Comparison of ENCODE assay signal across 13 cellular contexts in genomic region chr19:10587022-10587838, GRCh38. TPM values are rescaled to one million over a fixed set of nuclear protein-coding genes. Genes with fewer than 3 reads are reported as not detected.
DNase-seq lines count a peak whose midpoint lies in the region; ATAC-seq, FAIRE-seq and TF ChIP-seq lines count a peak whose summit lies in the region.
"Had no signal": no experiment of that assay in that cellular context is flagged by ENCODE, and none has a peak within 500 bp of the region (broad histone marks: within the 10 kb centered on the region; RNA-seq: fewer than 3 reads in every experiment).

Gene AP1M2, minus strand, starts transcription at chr19:10587312. Its CDS starts 81 bp downstream, at chr19:10587231.

- no peak within 1 kb of the TSS for H3K4me3 ChIP-seq in K562
- H3K4me3 ChIP-seq: coronary artery had no signal

- CTCF ChIA-PET in K562 (lab: Yijun Ruan, JAX; ENCODE audit: low intra/inter-chr PET ratio), result no interaction called here

- H4K20me1 ChIP-seq in K562 (replicated peaks; ENCODE audit: control insufficient read depth, insufficient read depth, low read length), result no peaks in the 10 kb centered on the region

- H2AFZ ChIP-seq in K562 (ENCODE audit: low read depth, low read length), result no peak within 1 kb of the TSS

- no peak for TF ChIP-seq EP300 in K562 (IDR thresholded peaks at IDR 0.05; ENCODE audit: low read length)

- no peak for FAIRE-seq in K562 (lab: Jason Lieb, UNC)
- FAIRE-seq: RCC 7860 had no signal

- no peaks in the 10 kb centered on the region for H3K9me3 ChIP-seq in K562 (replicated peaks; ENCODE audit: control insufficient read depth, insufficient read depth, low read depth, low read length)

- POLR2A ChIA-PET in K562 (lab: Yijun Ruan, JAX), result no interaction called here

- no peak for TF ChIP-seq RAD21 in K562 (CRISPR knock-in tag; conservative IDR thresholded peaks at IDR 0.05 in 1 of 2, IDR thresholded peaks at IDR 0.05 in 1 of 2)

- no peak for ATAC-seq in K562

- TF ChIP-seq CTCF in K562 (IDR thresholded peaks at IDR 0.05 in 2 of 3, conservative IDR thresholded peaks at IDR 0.05 in 1 of 3; ENCODE audit: insufficient read depth in 2 of 3, low read depth in 1 of 3, low read length in 3 of 3) (no peak), GM20000 (IDR thresholded peaks at IDR 0.05; ENCODE audit: extremely low read depth, missing control alignments) (no peak)

- H3K27ac ChIP-seq in K562 (ENCODE audit: extremely low read depth, low read depth, low read length), result no peak within 1 kb of the TSS
- H3K27ac ChIP-seq: coronary artery had no signal

- in situ Hi-C loops in K562 (cut with MboI), result no loop called here

- no peaks in the 10 kb centered on the region for H3K79me2 ChIP-seq in K562 (ENCODE audit: control insufficient read depth, insufficient read depth, low read length)

- peaks cover 5 to 9% of the 10 kb centered on the region in 2 experiments; a peak in 3 of 5 replicates for H3K4me1 ChIP-seq in K562 (replicated peaks in 1 of 2; ENCODE audit: control insufficient read depth in 2 of 2, insufficient read depth in 2 of 2, low read length in 2 of 2)

- WGBS in K562 (ENCODE audit: insufficient coverage, low coverage, missing lambda C conversion rate), result 24% methylated on average over 35 of the region's 35 CpGs

- H3K9ac ChIP-seq in K562 (ENCODE audit: insufficient read depth in 1 of 2, low read depth in 2 of 2, low read length in 2 of 2), result no peak within 1 kb of the TSS

- intact Hi-C loops in K562 (cut with micrococcal nuclease), result no loop called here

- H3K36me3 ChIP-seq in K562 (ENCODE audit: control insufficient read depth, insufficient read depth, low read length), result no peaks in the 10 kb centered on the region

- H3K27me3 ChIP-seq in K562 (ENCODE audit: control insufficient read depth in 2 of 2, insufficient read depth in 2 of 2, low read length in 2 of 2), result peaks cover 0 to 10% of the 10 kb centered on the region in 2 experiments; a peak in 3 of 5 replicates

- DNase-seq in NCI-H2029 (lab: John Stamatoyannopoulos, UW) (peak; percentile 62), NCI-H2029 treated with DMSO at 0.1 percent for 48 hours (lab: John Stamatoyannopoulos, UW) (no peak), K562 (ENCODE audit: extremely low read depth in 1 of 4, low spot score in 3 of 4) (peak in 2 of 4 experiments; percentile 3 to 4), kidney tubule cell (ENCODE audit: low spot score) (peak; percentile 55), ureter (ENCODE audit: low spot score) (no peak), DMS 273 (lab: John Stamatoyannopoulos, UW; ENCODE audit: unreplicated experiment) (no peak), epidermal melanocyte (ENCODE audit: insufficient read length, low spot score) (no peak), GM20000 (ENCODE audit: low spot score) (no peak)
- DNase-seq: 8988T; activated effector memory CD4-positive, alpha-beta T cell treated with Interleukin-2 at 50 U/mL for 16 hours had no signal

- H3K4me2 ChIP-seq in K562 (ENCODE audit: insufficient read depth, low read length), result no peak within 1 kb of the TSS

- BruUV-seq in K562 (replicated peaks; lab: Mats Ljungman, UMichigan), result no TSS peak

- TF ChIP-seq POLR2A in K562 (conservative IDR thresholded peaks at IDR 0.05), result no peak

- no peaks in the 10 kb centered on the region for H3K9me1 ChIP-seq in K562 (ENCODE audit: control insufficient read depth, insufficient read depth, low read length)

TF ChIP-seq in K562, 482 proteins besides CTCF, POLR2A, EP300 and RAD21:
- peak; percentile 52; the same call in 1 of the 2 replicates for TF ChIP-seq EHMT2 (IDR thresholded peaks at IDR 0.05)
- TF ChIP-seq, protein P1, sequence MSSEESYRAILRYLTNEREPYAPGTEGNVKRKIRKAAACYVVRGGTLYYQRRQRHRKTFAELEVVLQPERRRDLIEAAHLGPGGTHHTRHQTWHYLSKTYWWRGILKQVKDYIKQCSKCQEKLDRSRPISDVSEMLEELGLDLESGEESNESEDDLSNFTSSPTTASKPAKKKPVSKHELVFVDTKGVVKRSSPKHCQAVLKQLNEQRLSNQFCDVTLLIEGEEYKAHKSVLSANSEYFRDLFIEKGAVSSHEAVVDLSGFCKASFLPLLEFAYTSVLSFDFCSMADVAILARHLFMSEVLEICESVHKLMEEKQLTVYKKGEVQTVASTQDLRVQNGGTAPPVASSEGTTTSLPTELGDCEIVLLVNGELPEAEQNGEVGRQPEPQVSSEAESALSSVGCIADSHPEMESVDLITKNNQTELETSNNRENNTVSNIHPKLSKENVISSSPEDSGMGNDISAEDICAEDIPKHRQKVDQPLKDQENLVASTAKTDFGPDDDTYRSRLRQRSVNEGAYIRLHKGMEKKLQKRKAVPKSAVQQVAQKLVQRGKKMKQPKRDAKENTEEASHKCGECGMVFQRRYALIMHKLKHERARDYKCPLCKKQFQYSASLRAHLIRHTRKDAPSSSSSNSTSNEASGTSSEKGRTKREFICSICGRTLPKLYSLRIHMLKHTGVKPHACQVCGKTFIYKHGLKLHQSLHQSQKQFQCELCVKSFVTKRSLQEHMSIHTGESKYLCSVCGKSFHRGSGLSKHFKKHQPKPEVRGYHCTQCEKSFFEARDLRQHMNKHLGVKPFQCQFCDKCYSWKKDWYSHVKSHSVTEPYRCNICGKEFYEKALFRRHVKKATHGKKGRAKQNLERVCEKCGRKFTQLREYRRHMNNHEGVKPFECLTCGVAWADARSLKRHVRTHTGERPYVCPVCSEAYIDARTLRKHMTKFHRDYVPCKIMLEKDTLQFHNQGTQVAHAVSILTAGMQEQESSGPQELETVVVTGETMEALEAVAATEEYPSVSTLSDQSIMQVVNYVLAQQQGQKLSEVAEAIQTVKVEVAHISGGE (CRISPR knock-in tag; IDR thresholded peaks at IDR 0.05), result peak in 1 of 3 experiments; percentile 21; a peak in 1 of 6 replicates
- TF ChIP-seq HOMEZ (CRISPR knock-in tag; IDR thresholded peaks at IDR 0.05), result no peak
- no peak for TF ChIP-seq CBX5 (IDR thresholded peaks at IDR 0.05; ENCODE audit: borderline replicate concordance, low read depth)

RNA-seq across cellular contexts. Expression of gene AP1M2, which starts in this region (rescaled TPM):
- total RNA-seq in K562 (2011; cell fraction: chromatin; rRNA removed; ENCODE audit: low replicate concordance), result not detected in 2 replicates
- 1.2 TPM in 1 of 2 replicates, not detected in the other for total RNA-seq in K562 (2011; cell fraction: nucleolus; rRNA removed)
- total RNA-seq in K562 (2011; cell fraction: nucleoplasm; rRNA removed), result 1.1 and 1.7 TPM in 2 replicates
- total RNA-seq in K562 (2014; rRNA removed), result 0.59 TPM in 1 of 2 replicates, not detected in the other
- total RNA-seq in K562 (2014; rRNA removed; fragmentation: Illumina TruSeq; extraction: Trizol), result 0.57 and 1.3 TPM in 2 replicates
- total RNA-seq in K562 (2015; rRNA removed; fragmentation: Illumina TruSeq; extraction: Trizol), result 0.15 TPM in 1 of 2 replicates, not detected in the other
- 0.33 and 0.40 TPM in 2 replicates for total RNA-seq in K562 (2021)
- polyA plus RNA-seq in K562 (2011; rRNA removed), result 0.39 and 0.50 TPM in 2 replicates
- polyA plus RNA-seq in K562 (2011; cell fraction: cytosol; rRNA removed), result 0.34 and 1.0 TPM in 2 replicates
- polyA plus RNA-seq in K562 (2011; cell fraction: nucleus; rRNA removed), result 0.24 and 0.41 TPM in 2 replicates
- polyA plus RNA-seq in K562 (2012), result 0.55 and 0.68 TPM in 2 replicates
- 0.68 TPM in 1 of 2 replicates, not detected in the other for polyA plus RNA-seq in K562 (2014; fragmentation: Illumina TruSeq; extraction: Trizol)
- polyA plus RNA-seq in K562 (2014; fragmentation: Nextera tagmentation; extraction: Ambion mirVana), result 1 to 10 TPM; 1.1 to 1.4 TPM
- 1.1 and 1.3 TPM in 2 replicates for polyA plus RNA-seq in K562 (2014; rRNA removed)
- 0.11 TPM in 1 of 2 replicates, not detected in the other for polyA minus RNA-seq in K562 (2011; rRNA and poly(A)+ RNA removed)
- 0.95 and 2.2 TPM in 2 replicates for polyA minus RNA-seq in K562 (2011; cell fraction: cytosol; rRNA and poly(A)+ RNA removed)
- polyA minus RNA-seq in K562 (2011; cell fraction: nucleus; rRNA and poly(A)+ RNA removed), result 0.78 TPM in 1 of 2 replicates, not detected in the other
- total RNA-seq in ureter, result 81.4 TPM
- total RNA-seq: LHCN-M2 had no signal

Comparison
In these comparisons a context has a peak if more than half of its experiments do, and no peak if none do; other contexts are left out.
1. RNA of gene AP1M2 (total RNA-seq): 81.4 TPM in ureter (single experiment); 0.15 to 1.7 TPM in K562; every median in the first group is over 10 times any median in the second.
2. DNase-seq: peak in NCI-H2029 (single experiment) and kidney tubule cell (single experiment); none in NCI-H2029 treated with DMSO at 0.1 percent for 48 hours (single experiment), ureter (single experiment), DMS 273 (single experiment), epidermal melanocyte (single experiment) and GM20000 (single experiment).